ENCODE assay signal across 22 cellular contexts in the genomic region with DNA sequence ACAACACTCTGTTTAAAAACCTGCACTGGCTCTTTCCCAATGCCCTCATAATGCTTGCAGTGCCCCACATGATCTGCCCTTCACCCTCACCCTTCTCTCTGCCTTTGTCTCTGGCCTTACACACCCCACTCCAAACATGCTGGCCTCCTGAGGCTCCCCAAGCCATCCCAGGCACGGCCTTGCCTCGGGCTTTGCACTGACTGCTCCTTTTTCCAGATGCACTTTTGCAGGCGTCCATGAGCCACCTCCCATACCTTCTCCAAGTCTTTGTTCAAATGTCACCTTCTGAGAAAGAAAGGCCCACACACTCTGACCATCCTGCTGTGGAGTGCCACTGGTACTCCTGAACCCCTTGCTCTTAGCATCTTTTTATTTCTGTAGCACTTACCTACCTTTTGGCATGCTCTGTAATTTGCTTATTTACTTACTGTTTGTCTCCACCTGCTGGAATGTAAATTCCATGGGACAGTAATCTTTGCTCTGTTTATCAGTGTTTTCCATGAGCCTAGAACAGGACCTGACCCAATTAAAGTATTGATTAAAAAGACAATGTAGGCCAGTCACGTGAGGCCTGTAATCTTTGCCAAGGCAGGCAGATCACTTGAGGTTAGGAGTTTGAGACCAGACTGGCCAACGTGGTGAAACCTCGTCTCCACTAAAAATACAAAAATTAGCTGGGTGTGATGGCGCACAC. TPM values are rescaled to one million over a fixed set of nuclear protein-coding genes. Genes with fewer than 3 reads are reported as not detected.
DNase-seq lines count a peak whose midpoint lies in the region; ATAC-seq and TF ChIP-seq lines count a peak whose summit lies in the region.
"Had no signal": no experiment of that assay in that cellular context is flagged by ENCODE, and none has a peak within 500 bp of the region (broad histone marks: within the 10 kb centered on the region; RNA-seq: fewer than 3 reads in every experiment).

No MANE protein-coding gene starts in this region.

- no peak overlapping the region for H3K27ac ChIP-seq in C4-2B
- H3K27ac ChIP-seq: brain microvascular endothelial cell, left lung, vagina had no signal

- TF ChIP-seq RAD21 in Ishikawa (IDR thresholded peaks at IDR 0.05; ENCODE audit: low read depth), result peak; percentile 43

- TF ChIP-seq CTCF in C4-2B (conservative IDR thresholded peaks at IDR 0.05) (peak; percentile 52), choroid plexus epithelial cell (conservative IDR thresholded peaks at IDR 0.05; ENCODE audit: low read depth, low read length) (no peak), nephron (IDR thresholded peaks at IDR 0.05; ENCODE audit: unreplicated experiment in 3 of 3) (no peak)

- peaks cover 36% of the 10 kb centered on the region for H3K36me3 Mint-ChIP-seq in nephron (ENCODE audit: low read depth)

- H3K4me1 Mint-ChIP-seq in nephron, result no peaks in the 10 kb centered on the region

- in situ Hi-C loops in HAP-1 (cut with MboI; ENCODE audit: low sequenced_read_pairs), result no loop called here

- no peak overlapping the region for H3K4me3 ChIP-seq in choroid plexus epithelial cell (ENCODE audit: low read depth, low read length)
- no peak overlapping the region for H3K4me3 ChIP-seq in HAP-1
- H3K4me3 ChIP-seq: left lung, vagina had no signal

- peaks cover 6% of the 10 kb centered on the region for H3K27me3 Mint-ChIP-seq in nephron (ENCODE audit: low read depth)
- H3K27me3 Mint-ChIP-seq: activated naive CD8-positive, alpha-beta T cell treated with anti-CD3 and anti-CD28 coated beads, Interleukin-2, amount 10 ng/mL, durations not matched to agents 7 days and 5 days had no signal

- DNase-seq in choroid plexus epithelial cell (ENCODE audit: low read depth) (peak; percentile 8), mesenteric fat pad (ENCODE audit: low spot score) (no peak), HAP-1 (ENCODE audit: low spot score in 2 of 2) (no peak)
- DNase-seq: activated CD4-positive, CD25-positive, alpha-beta regulatory T cell; activated CD8-positive, alpha-beta memory T cell treated with anti-CD3 and anti-CD28 coated beads for 24 hours; activated naive CD8-positive, alpha-beta T cell treated with anti-CD3 and anti-CD28 coated beads, Interleukin-2, amount 10 ng/mL, durations not matched to agents 7 days and 5 days; brain microvascular endothelial cell; GDM1; left lung; NCI-H1930; stimulated activated CD4-positive, alpha-beta T cell treated with anti-CD3 and anti-CD28 coated beads, Interleukin-2, amount 100 ng/mL, for 24 hours had no signal

- H3K36me3 ChIP-seq in HAP-1 (replicated peaks), result 0 out of 2 replicates have a peak, but pooled peaks cover 2% of the 10 kb centered on the region
- H3K36me3 ChIP-seq: brain microvascular endothelial cell, vagina had no signal

- H3K9me3 Mint-ChIP-seq in nephron, result no peaks in the 10 kb centered on the region
- H3K9me3 Mint-ChIP-seq: activated naive CD8-positive, alpha-beta T cell treated with anti-CD3 and anti-CD28 coated beads, Interleukin-2, amount 10 ng/mL, durations not matched to agents 7 days and 5 days had no signal

- H3K27ac Mint-ChIP-seq in nephron, result peak overlapping the region in 2 of 3 experiments; percentile 14 to 55
- H3K27ac Mint-ChIP-seq: activated naive CD8-positive, alpha-beta T cell treated with anti-CD3 and anti-CD28 coated beads, Interleukin-2, amount 10 ng/mL, durations not matched to agents 7 days and 5 days had no signal

- no peak for TF ChIP-seq EP300 in Ishikawa (IDR thresholded peaks at IDR 0.05; ENCODE audit: borderline replicate concordance)

- ATAC-seq in GM19023 (IDR thresholded peaks at IDR 0.05; ENCODE audit: unreplicated experiment) (no peak), GM19324 (IDR thresholded peaks at IDR 0.05; ENCODE audit: low FRiP score, unreplicated experiment) (no peak)
- ATAC-seq: left lung had no signal

- H3K4me3 Mint-ChIP-seq in nephron, result no peak overlapping the region
- H3K4me3 Mint-ChIP-seq: activated naive CD8-positive, alpha-beta T cell treated with anti-CD3 and anti-CD28 coated beads, Interleukin-2, amount 10 ng/mL, durations not matched to agents 7 days and 5 days had no signal

- no peaks in the 10 kb centered on the region for H3K9me3 ChIP-seq in HAP-1
- H3K9me3 ChIP-seq: left lung, vagina had no signal

- H3K4me1 ChIP-seq in HAP-1, result 0 out of 2 replicates have a peak, but pooled peaks cover 2% of the 10 kb centered on the region
- H3K4me1 ChIP-seq: left lung, vagina had no signal

- H3K27me3 ChIP-seq in HAP-1 (ENCODE audit: low read depth), result no peaks in the 10 kb centered on the region
- H3K27me3 ChIP-seq: brain microvascular endothelial cell, left lung, vagina had no signal

TF ChIP-seq in Ishikawa, 13 proteins besides CTCF, POLR2A, EP300 and RAD21:
- TF ChIP-seq YY1 (IDR thresholded peaks at IDR 0.05; ENCODE audit: low read depth), result no peak
- TF ChIP-seq, protein P1, sequence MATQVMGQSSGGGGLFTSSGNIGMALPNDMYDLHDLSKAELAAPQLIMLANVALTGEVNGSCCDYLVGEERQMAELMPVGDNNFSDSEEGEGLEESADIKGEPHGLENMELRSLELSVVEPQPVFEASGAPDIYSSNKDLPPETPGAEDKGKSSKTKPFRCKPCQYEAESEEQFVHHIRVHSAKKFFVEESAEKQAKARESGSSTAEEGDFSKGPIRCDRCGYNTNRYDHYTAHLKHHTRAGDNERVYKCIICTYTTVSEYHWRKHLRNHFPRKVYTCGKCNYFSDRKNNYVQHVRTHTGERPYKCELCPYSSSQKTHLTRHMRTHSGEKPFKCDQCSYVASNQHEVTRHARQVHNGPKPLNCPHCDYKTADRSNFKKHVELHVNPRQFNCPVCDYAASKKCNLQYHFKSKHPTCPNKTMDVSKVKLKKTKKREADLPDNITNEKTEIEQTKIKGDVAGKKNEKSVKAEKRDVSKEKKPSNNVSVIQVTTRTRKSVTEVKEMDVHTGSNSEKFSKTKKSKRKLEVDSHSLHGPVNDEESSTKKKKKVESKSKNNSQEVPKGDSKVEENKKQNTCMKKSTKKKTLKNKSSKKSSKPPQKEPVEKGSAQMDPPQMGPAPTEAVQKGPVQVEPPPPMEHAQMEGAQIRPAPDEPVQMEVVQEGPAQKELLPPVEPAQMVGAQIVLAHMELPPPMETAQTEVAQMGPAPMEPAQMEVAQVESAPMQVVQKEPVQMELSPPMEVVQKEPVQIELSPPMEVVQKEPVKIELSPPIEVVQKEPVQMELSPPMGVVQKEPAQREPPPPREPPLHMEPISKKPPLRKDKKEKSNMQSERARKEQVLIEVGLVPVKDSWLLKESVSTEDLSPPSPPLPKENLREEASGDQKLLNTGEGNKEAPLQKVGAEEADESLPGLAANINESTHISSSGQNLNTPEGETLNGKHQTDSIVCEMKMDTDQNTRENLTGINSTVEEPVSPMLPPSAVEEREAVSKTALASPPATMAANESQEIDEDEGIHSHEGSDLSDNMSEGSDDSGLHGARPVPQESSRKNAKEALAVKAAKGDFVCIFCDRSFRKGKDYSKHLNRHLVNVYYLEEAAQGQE (IDR thresholded peaks at IDR 0.05; ENCODE audit: low read depth), result no peak
- TF ChIP-seq EGR1 (IDR thresholded peaks at IDR 0.05), result no peak
- no peak for TF ChIP-seq ZBTB7A (IDR thresholded peaks at IDR 0.05; ENCODE audit: low read depth)
- TF ChIP-seq FOXM1 (IDR thresholded peaks at IDR 0.05; ENCODE audit: borderline replicate concordance, low read depth), result no peak
- TF ChIP-seq TEAD4 (IDR thresholded peaks at IDR 0.05), result no peak
- TF ChIP-seq CEBPB (IDR thresholded peaks at IDR 0.05), result no peak
- TF ChIP-seq CREB1 (IDR thresholded peaks at IDR 0.05; ENCODE audit: low read depth), result no peak
- no peak for TF ChIP-seq TCF12 (IDR thresholded peaks at IDR 0.05; ENCODE audit: low read depth)
- TF ChIP-seq TAF1 (IDR thresholded peaks at IDR 0.05; ENCODE audit: low read depth), result no peak
- TF ChIP-seq, protein P2, sequence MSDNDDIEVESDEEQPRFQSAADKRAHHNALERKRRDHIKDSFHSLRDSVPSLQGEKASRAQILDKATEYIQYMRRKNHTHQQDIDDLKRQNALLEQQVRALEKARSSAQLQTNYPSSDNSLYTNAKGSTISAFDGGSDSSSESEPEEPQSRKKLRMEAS (IDR thresholded peaks at IDR 0.05), result no peak
- TF ChIP-seq NFIC (IDR thresholded peaks at IDR 0.05), result no peak
- TF ChIP-seq, protein P3, sequence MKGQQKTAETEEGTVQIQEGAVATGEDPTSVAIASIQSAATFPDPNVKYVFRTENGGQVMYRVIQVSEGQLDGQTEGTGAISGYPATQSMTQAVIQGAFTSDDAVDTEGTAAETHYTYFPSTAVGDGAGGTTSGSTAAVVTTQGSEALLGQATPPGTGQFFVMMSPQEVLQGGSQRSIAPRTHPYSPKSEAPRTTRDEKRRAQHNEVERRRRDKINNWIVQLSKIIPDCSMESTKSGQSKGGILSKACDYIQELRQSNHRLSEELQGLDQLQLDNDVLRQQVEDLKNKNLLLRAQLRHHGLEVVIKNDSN (IDR thresholded peaks at IDR 0.05), result no peak

RNA-seq across cellular contexts. Expression of a gene that starts 30.7 kb away (rescaled TPM):
- not detected for total RNA-seq in mesenteric fat pad
- total RNA-seq: activated naive CD8-positive, alpha-beta T cell treated with anti-CD3 and anti-CD28 coated beads, Interleukin-2, amount 10 ng/mL, durations not matched to agents 7 days and 5 days; dermis microvascular lymphatic vessel endothelial cell; glomerular endothelial cell; left lung; NCI-H460; omental fat pad; T-helper 2 cell treated with Interferon-gamma antibody and Interleukin-4, amounts not matched to agents 100 ng/mL and 5 ng/mL, for 36 hours; vagina had no signal

RNA-seq across cellular contexts. Expression of a gene that starts 49.4 kb away (rescaled TPM):
- 30.7 TPM for total RNA-seq in mesenteric fat pad
- total RNA-seq: activated naive CD8-positive, alpha-beta T cell treated with anti-CD3 and anti-CD28 coated beads, Interleukin-2, amount 10 ng/mL, durations not matched to agents 7 days and 5 days; dermis microvascular lymphatic vessel endothelial cell; glomerular endothelial cell; T-helper 2 cell treated with Interferon-gamma antibody and Interleukin-4, amounts not matched to agents 100 ng/mL and 5 ng/mL, for 36 hours had no signal
